10 cellular contexts compared by ENCODE assay signal in genomic region chr1:160646711-160647328, GRCh38. TPM values are rescaled to one million over a fixed set of nuclear protein-coding genes. Genes with fewer than 3 reads are reported as not detected.
DNase-seq lines count a peak whose midpoint lies in the region; ATAC-seq and TF ChIP-seq lines count a peak whose summit lies in the region.
"Had no signal": no experiment of that assay in that cellular context is flagged by ENCODE, and none has a peak within 500 bp of the region (broad histone marks: within the 10 kb centered on the region; RNA-seq: fewer than 3 reads in every experiment).

TSS of gene SLAMF1 (minus strand) at chr1:160647044. CDS start at chr1:160646945, 99 bp downstream.

- no peak within 1 kb of the TSS for H3K4me3 Mint-ChIP-seq in glutamatergic neuron (ENCODE audit: unreplicated experiment)

- DNase-seq in glutamatergic neuron (peak; percentile 24), ACHN (no peak), Ammon's horn (ENCODE audit: low spot score) (no peak), GM13977 (ENCODE audit: low spot score) (no peak), midbrain (lab: John Stamatoyannopoulos, UW) (no peak)
- DNase-seq: heart left ventricle had no signal

- ATAC-seq in GM18517 (IDR thresholded peaks at IDR 0.05; ENCODE audit: unreplicated experiment) (peak; percentile 57), HG02610 (IDR thresholded peaks at IDR 0.05; ENCODE audit: unreplicated experiment) (peak; percentile 65)

- in situ Hi-C loops in ACHN (cut with HindIII; ENCODE audit: low pct_ligation_motif_present, low pct_unique_long_range_greater_than_20kb, low sequenced_read_pairs), result no loop called here
- in situ Hi-C loops in GM13977 (cut with MboI; ENCODE audit: low pct_unique_long_range_greater_than_20kb, low sequenced_read_pairs, unreplicated experiment), result no loop called here

- peak; percentile 55; the same call in 1 of the 2 replicates for TF ChIP-seq POLR2A in Raji (IDR thresholded peaks at IDR 0.05; ENCODE audit: insufficient read depth, low read depth, low read length)

- peaks cover 10% of the 10 kb centered on the region for H3K4me1 Mint-ChIP-seq in glutamatergic neuron (ENCODE audit: low read depth, unreplicated experiment)

- peaks cover 2% of the 10 kb centered on the region for H3K27me3 Mint-ChIP-seq in glutamatergic neuron (ENCODE audit: unreplicated experiment)

- no peaks in the 10 kb centered on the region for H3K36me3 Mint-ChIP-seq in glutamatergic neuron (ENCODE audit: unreplicated experiment)

- no peak within 1 kb of the TSS for H3K27ac Mint-ChIP-seq in glutamatergic neuron (ENCODE audit: unreplicated experiment)

- H3K9me3 Mint-ChIP-seq in glutamatergic neuron (ENCODE audit: unreplicated experiment), result peaks cover 3% of the 10 kb centered on the region

- TF ChIP-seq CTCF in glutamatergic neuron (IDR thresholded peaks at IDR 0.05; ENCODE audit: partially characterized antibody, unreplicated experiment) (no peak), GM13977 (IDR thresholded peaks at IDR 0.05; ENCODE audit: extremely low read depth, insufficient read depth, missing control alignments) (no peak)

RNA-seq across cellular contexts. Expression of gene SLAMF1, which starts in this region (rescaled TPM):
- not detected for total RNA-seq in glutamatergic neuron (ENCODE audit: unreplicated experiment)
- total RNA-seq: temporal lobe had no signal

Comparison
In these comparisons a context has a peak if more than half of its experiments do, and no peak if none do; other contexts are left out.
1. Peak in DNase-seq in glutamatergic neuron; RNA of the gene not detected or under 1 TPM.